11 cellular contexts compared by ENCODE assay signal in genomic region chr20:57396638-57397003, GRCh38. TPM values are rescaled to one million over a fixed set of nuclear protein-coding genes. Genes with fewer than 3 reads are reported as not detected.
A peak's percentile ranks its signal among the peaks of the same experiment; 100 is the strongest.
DNase-seq lines count a peak whose midpoint lies in the region; ATAC-seq and TF ChIP-seq lines count a peak whose summit lies in the region.
"Had no signal": no experiment of that assay in that cellular context is flagged by ENCODE, and none has a peak within 500 bp of the region (broad histone marks: within the 10 kb centered on the region; RNA-seq: fewer than 3 reads in every experiment).

No MANE protein-coding gene starts in this region.

- H2BK12ac ChIP-seq in mesenchymal stem cell (ENCODE audit: low read length in 2 of 2): no peak overlapping the region

- no peak for TF ChIP-seq POLR2A in testis (IDR thresholded peaks at IDR 0.05)

- H2AFZ ChIP-seq in mesenchymal stem cell (ENCODE audit: low read depth, low read length): no peak overlapping the region

- H4K8ac ChIP-seq in mesenchymal stem cell (ENCODE audit: low read length): no peak overlapping the region

- H2AK5ac ChIP-seq in mesenchymal stem cell (ENCODE audit: low read length, severe bottlenecking): no peak overlapping the region

- H3K27me3 Mint-ChIP-seq in activated naive CD4-positive, alpha-beta T cell treated with anti-CD3 and anti-CD28 coated beads, Interleukin-2, amount 10 ng/mL, durations not matched to agents 7 days and 5 days: no peaks in the 10 kb centered on the region
- no peaks in the 10 kb centered on the region for H3K27me3 Mint-ChIP-seq in activated T-helper 17 cell treated with anti-CD3 and anti-CD28 coated beads, Interleukin-2, amount 50 U/mL, for 72 hours

- no peak for DNase-seq in activated naive CD4-positive, alpha-beta T cell treated with anti-CD3 and anti-CD28 coated beads, Interleukin-2, amount 10 ng/mL, durations not matched to agents 7 days and 5 days
- DNase-seq in activated naive CD4-positive, alpha-beta T cell treated with Interleukin-2 at 50 U/mL for 16 hours: no peak
- DNase-seq in mesenchymal stem cell (no peak), testis (no peak), iPS-NIHi11 (ENCODE audit: low spot score) (no peak), Kasumi-1 (lab: John Stamatoyannopoulos, UW) (no peak), NCI-H748 (lab: John Stamatoyannopoulos, UW; ENCODE audit: unreplicated experiment) (no peak)
- DNase-seq: mesendoderm, NCI-H2107, SW 1271 had no signal

- no peak overlapping the region for H2BK120ac ChIP-seq in mesenchymal stem cell (ENCODE audit: low read depth, low read length)

- CTCF ChIA-PET in activated naive CD4-positive, alpha-beta T cell treated with anti-CD3 and anti-CD28 coated beads, Interleukin-2, amount 10 ng/mL, durations not matched to agents 7 days and 5 days (lab: Charles Lee): interaction anchor here (1.3 to 4.9 kb wide), 2 partner anchors 38 to 99 kb away, joined by 3 to 26 read pairs; no protein-coding TSS in a partner anchor

- H3K27me3 ChIP-seq in mesenchymal stem cell (ENCODE audit: control insufficient read depth in 1 of 2, insufficient read depth in 1 of 2, low read length in 2 of 2) (no peaks in the 10 kb centered on the region), testis (no peaks in the 10 kb centered on the region)

- H3K4me3 Mint-ChIP-seq in activated naive CD4-positive, alpha-beta T cell treated with anti-CD3 and anti-CD28 coated beads, Interleukin-2, amount 10 ng/mL, durations not matched to agents 7 days and 5 days: peak overlapping the region; percentile 77
- peak overlapping the region; percentile 83 for H3K4me3 Mint-ChIP-seq in activated T-helper 17 cell treated with anti-CD3 and anti-CD28 coated beads, Interleukin-2, amount 50 U/mL, for 72 hours

- no peak overlapping the region for H2BK15ac ChIP-seq in mesenchymal stem cell (ENCODE audit: low read depth, poor library complexity, severe bottlenecking)

- H3K27ac ChIP-seq in mesenchymal stem cell (ENCODE audit: low read length, poor library complexity, severe bottlenecking) (no peak overlapping the region), testis (peak overlapping the region; percentile 51 to 85)

- peaks cover 38% of the 10 kb centered on the region for H3K79me1 ChIP-seq in mesenchymal stem cell (replicated peaks; ENCODE audit: low read length, poor library complexity, severe bottlenecking)

- WGBS in mesenchymal stem cell: over 99% methylated on average over 6 of the region's 6 CpGs
- WGBS in testis, 2 donors: 85 to 100% methylated on average over 1 to 6 of the region's 6 CpGs

- ATAC-seq in activated T-helper 17 cell treated with anti-CD3 and anti-CD28 coated beads, Interleukin-2, amount 50 U/mL, for 72 hours (replicated peaks): no peak

- H3K36me3 ChIP-seq in mesenchymal stem cell (ENCODE audit: control insufficient read depth in 1 of 2, insufficient read depth in 2 of 2, low read depth in 1 of 2, low read length in 2 of 2) (peaks cover 33 to 86% of the 10 kb centered on the region in 2 experiments), testis (ENCODE audit: low read depth, missing control alignments) (no peaks in the 10 kb centered on the region)

- H3K9ac ChIP-seq in mesenchymal stem cell (ENCODE audit: low read length): peak overlapping the region; percentile 88

- peaks cover 85% of the 10 kb centered on the region for H3K4me1 ChIP-seq in mesenchymal stem cell (ENCODE audit: control insufficient read depth, insufficient read depth, low read depth, low read length)
- H3K4me1 ChIP-seq in testis: peaks cover 82% of the 10 kb centered on the region

- peak overlapping the region; percentile 97 for H3K27ac Mint-ChIP-seq in activated naive CD4-positive, alpha-beta T cell treated with anti-CD3 and anti-CD28 coated beads, Interleukin-2, amount 10 ng/mL, durations not matched to agents 7 days and 5 days
- no peak overlapping the region for H3K27ac Mint-ChIP-seq in activated T-helper 17 cell treated with anti-CD3 and anti-CD28 coated beads, Interleukin-2, amount 50 U/mL, for 72 hours

- no peak overlapping the region for H3K18ac ChIP-seq in mesenchymal stem cell (ENCODE audit: low read depth in 1 of 2, low read length in 2 of 2)

- no peak overlapping the region for H3K23ac ChIP-seq in mesenchymal stem cell (ENCODE audit: low read length in 2 of 2)

- TF ChIP-seq CTCF in testis (IDR thresholded peaks at IDR 0.05): no peak

- H3K9me3 Mint-ChIP-seq in activated naive CD4-positive, alpha-beta T cell treated with anti-CD3 and anti-CD28 coated beads, Interleukin-2, amount 10 ng/mL, durations not matched to agents 7 days and 5 days: no peaks in the 10 kb centered on the region
- H3K9me3 Mint-ChIP-seq in activated T-helper 17 cell treated with anti-CD3 and anti-CD28 coated beads, Interleukin-2, amount 50 U/mL, for 72 hours: no peaks in the 10 kb centered on the region

- no peak overlapping the region for H2BK5ac ChIP-seq in mesenchymal stem cell (ENCODE audit: low read depth, low read length, poor library complexity, severe bottlenecking)

- no peak overlapping the region for H3K4ac ChIP-seq in mesenchymal stem cell (ENCODE audit: low read depth in 1 of 2, low read length in 2 of 2)

- H3K36me3 Mint-ChIP-seq in activated naive CD4-positive, alpha-beta T cell treated with anti-CD3 and anti-CD28 coated beads, Interleukin-2, amount 10 ng/mL, durations not matched to agents 7 days and 5 days: peaks cover 90% of the 10 kb centered on the region
- H3K36me3 Mint-ChIP-seq in activated T-helper 17 cell treated with anti-CD3 and anti-CD28 coated beads, Interleukin-2, amount 50 U/mL, for 72 hours (ENCODE audit: low read depth): peaks cover 99% of the 10 kb centered on the region

- H3K4me3 ChIP-seq in mesenchymal stem cell (ENCODE audit: insufficient read depth in 1 of 2, low read depth in 1 of 2, low read length in 2 of 2) (no peak overlapping the region), testis (no peak overlapping the region)

- H4K91ac ChIP-seq in mesenchymal stem cell (ENCODE audit: low read length): no peak overlapping the region

- intact Hi-C loops in testis (cut with DNase I; ENCODE audit: low total_unique reads): loop anchor here (10.0 kb wide), 1 partner anchor 48 kb away; no protein-coding TSS in a partner anchor

- no peaks in the 10 kb centered on the region for H3K9me3 ChIP-seq in mesenchymal stem cell (ENCODE audit: control insufficient read depth, low read length)
- H3K9me3 ChIP-seq in testis: no peaks in the 10 kb centered on the region

- H3K14ac ChIP-seq in mesenchymal stem cell (ENCODE audit: low read length in 2 of 2): no peak overlapping the region

- H3K4me1 Mint-ChIP-seq in activated naive CD4-positive, alpha-beta T cell treated with anti-CD3 and anti-CD28 coated beads, Interleukin-2, amount 10 ng/mL, durations not matched to agents 7 days and 5 days: peaks cover 84% of the 10 kb centered on the region
- peaks cover 40% of the 10 kb centered on the region for H3K4me1 Mint-ChIP-seq in activated T-helper 17 cell treated with anti-CD3 and anti-CD28 coated beads, Interleukin-2, amount 50 U/mL, for 72 hours

- no peak overlapping the region for H3K4me2 ChIP-seq in mesenchymal stem cell (ENCODE audit: low read length, poor library complexity, severe bottlenecking)

RNA-seq across cellular contexts. Expression of gene RBM38, which starts 5.4 kb away (rescaled TPM):
- 10 to 100 TPM; 63.0 to 64.3 TPM for total RNA-seq in activated T-helper 17 cell treated with anti-CD3 and anti-CD28 coated beads, Interleukin-2, amount 50 U/mL, for 72 hours
- 4.6 TPM for polyA plus RNA-seq in mesenchymal stem cell (2013, experiment 1 of 2)
- polyA plus RNA-seq in mesenchymal stem cell (2013, experiment 2 of 2): 4.8 TPM
- total RNA-seq in testis: 100 to 1,000 TPM; 108 to 114 TPM
- 69.6 TPM for polyA plus RNA-seq in testis (ENCODE audit: insufficient read depth, low read depth, low replicate concordance)

RNA-seq across cellular contexts. Expression of gene RAE1, which starts 45.6 kb away (rescaled TPM):
- total RNA-seq in activated T-helper 17 cell treated with anti-CD3 and anti-CD28 coated beads, Interleukin-2, amount 50 U/mL, for 72 hours: 10 to 100 TPM; 48.3 to 79.7 TPM
- polyA plus RNA-seq in mesenchymal stem cell (2013, experiment 1 of 2): 14.2 TPM
- polyA plus RNA-seq in mesenchymal stem cell (2013, experiment 2 of 2): 14.2 TPM
- total RNA-seq in testis: 100 to 1,000 TPM; 111 to 157 TPM
- 292 TPM for polyA plus RNA-seq in testis (ENCODE audit: insufficient read depth, low read depth, low replicate concordance)
